ENCODE assay signal across 22 cellular contexts in genomic region chr1:247177755-247178154, GRCh38. TPM values are rescaled to one million over a fixed set of nuclear protein-coding genes. Genes with fewer than 3 reads are reported as not detected.
DNase-seq lines count a peak whose midpoint lies in the region; ATAC-seq, FAIRE-seq and TF ChIP-seq lines count a peak whose summit lies in the region.
"Had no signal": no experiment of that assay in that cellular context is flagged by ENCODE, and none has a peak within 500 bp of the region (broad histone marks: within the 10 kb centered on the region; RNA-seq: fewer than 3 reads in every experiment).

No MANE protein-coding gene starts in this region.

- no peak overlapping the region for H4K5ac ChIP-seq in IMR-90 (ENCODE audit: low read depth, low read length)

- no peak overlapping the region for H3K4me3 Mint-ChIP-seq in CD8-positive, alpha-beta memory T cell
- H3K4me3 Mint-ChIP-seq: CD4-positive, CD25-positive, alpha-beta regulatory T cell; HFFc6 had no signal

- no peak overlapping the region for H2AK9ac ChIP-seq in IMR-90 (replicated peaks; ENCODE audit: low read depth, low read length, poor library complexity)

- no peak overlapping the region for H3K4me2 ChIP-seq in A549
- H3K4me2 ChIP-seq in IMR-90 (ENCODE audit: low read depth, low read length), result no peak overlapping the region

- in situ Hi-C loops in IMR-90 (cut with MboI; ENCODE audit: low sequenced_read_pairs), result no loop called here

- peaks cover 0 to 31% (median 23%) of the 10 kb centered on the region in 5 donors for H3K9me3 Mint-ChIP-seq in CD8-positive, alpha-beta memory T cell

- DNase-seq in A549 (ENCODE audit: low read depth in 1 of 2, low spot score in 1 of 2) (no peak), IMR-90 (no peak), choroid plexus epithelial cell (ENCODE audit: low read depth) (peak; percentile 15), myocyte (ENCODE audit: low read depth) (peak; percentile 48), putamen (ENCODE audit: low spot score) (no peak)
- DNase-seq in CD8-positive, alpha-beta memory T cell, result no peak
- DNase-seq: 8988T; ACHN; BE2C; C1 segment of cervical spinal cord; Caco-2; CD4-positive, CD25-positive, alpha-beta regulatory T cell; DMS153; DMS79; GDM1; GOT3; H7; HFFc6; KBM-7 had no signal

- no peak for TF ChIP-seq CTCF in A549 (IDR thresholded peaks at IDR 0.05)
- no peak for TF ChIP-seq CTCF in IMR-90 (conservative IDR thresholded peaks at IDR 0.05; ENCODE audit: low read depth, low read length)
- no peak for TF ChIP-seq CTCF in choroid plexus epithelial cell (conservative IDR thresholded peaks at IDR 0.05; ENCODE audit: low read depth, low read length)

- no peak overlapping the region for H3K27ac Mint-ChIP-seq in CD8-positive, alpha-beta memory T cell
- H3K27ac Mint-ChIP-seq: CD4-positive, CD25-positive, alpha-beta regulatory T cell; HFFc6 had no signal

- no peak overlapping the region for H2AK5ac ChIP-seq in IMR-90 (ENCODE audit: low read depth, low read length)

- FAIRE-seq in A549 (lab: Jason Lieb, UNC), result no peak

- peaks cover 0 to 7% of the 10 kb centered on the region in 2 donors for H3K27me3 Mint-ChIP-seq in CD8-positive, alpha-beta memory T cell
- H3K27me3 Mint-ChIP-seq: CD4-positive, CD25-positive, alpha-beta regulatory T cell had no signal

- H3K9ac ChIP-seq in IMR-90 (ENCODE audit: low read depth, low read length), result no peak overlapping the region

- H4K20me1 ChIP-seq in IMR-90 (ENCODE audit: insufficient read depth, low read length), result no peaks in the 10 kb centered on the region

- no peak overlapping the region for H4K91ac ChIP-seq in IMR-90 (ENCODE audit: insufficient read depth, low read depth, low read length)

- no peak for TF ChIP-seq RAD21 in A549 (conservative IDR thresholded peaks at IDR 0.05 in 1 of 2, IDR thresholded peaks at IDR 0.05 in 1 of 2)
- TF ChIP-seq RAD21 in IMR-90 (IDR thresholded peaks at IDR 0.05; ENCODE audit: low read length), result no peak

- dilution Hi-C loops in IMR-90 (cut with HindIII; ENCODE audit: low sequenced_read_pairs, unreplicated experiment), result no loop called here

- no peak overlapping the region for H3K4ac ChIP-seq in IMR-90 (ENCODE audit: low read depth, low read length)

- H4K8ac ChIP-seq in IMR-90 (ENCODE audit: low read depth in 2 of 2, low read length in 2 of 2), result no peak overlapping the region

- no TSS peak for BruUV-seq in IMR-90 (replicated peaks; lab: Mats Ljungman, UMichigan)

- no peaks in the 10 kb centered on the region for H3K79me1 ChIP-seq in IMR-90 (ENCODE audit: low read depth in 1 of 2, low read length in 2 of 2)

- H3K18ac ChIP-seq in IMR-90 (ENCODE audit: low read depth, low read length), result no peak overlapping the region

- H3K4me3 ChIP-seq in A549, result no peak overlapping the region
- H3K4me3 ChIP-seq in IMR-90 (ENCODE audit: insufficient read depth, low read depth, low read length), result no peak overlapping the region
- H3K4me3 ChIP-seq in choroid plexus epithelial cell (ENCODE audit: low read depth, low read length), result no peak overlapping the region
- no peak overlapping the region for H3K4me3 ChIP-seq in CD8-positive, alpha-beta memory T cell (ENCODE audit: low read length)

- H3K27ac ChIP-seq in A549 (no peak overlapping the region), IMR-90 (ENCODE audit: insufficient read depth, low read length) (no peak overlapping the region)
- no peak overlapping the region for H3K27ac ChIP-seq in CD8-positive, alpha-beta memory T cell (ENCODE audit: low read depth, low read length)

- H3K4me1 ChIP-seq in A549 (no peaks in the 10 kb centered on the region), IMR-90 (ENCODE audit: control insufficient read depth, insufficient read depth, low read length) (no peaks in the 10 kb centered on the region)
- no peaks in the 10 kb centered on the region for H3K4me1 ChIP-seq in CD8-positive, alpha-beta memory T cell (ENCODE audit: insufficient read depth, low read length)
- H3K4me1 ChIP-seq: BE2C, Caco-2 had no signal

- no peak overlapping the region for H2AFZ ChIP-seq in IMR-90 (replicated peaks; ENCODE audit: low read length, poor library complexity)

- H2BK15ac ChIP-seq in IMR-90 (ENCODE audit: low read depth, low read length), result no peak overlapping the region

- H2BK20ac ChIP-seq in IMR-90 (ENCODE audit: low read depth, low read length), result no peak overlapping the region

- H3K23ac ChIP-seq in IMR-90 (ENCODE audit: low read depth, low read length), result no peak overlapping the region

- no peak for TF ChIP-seq EP300 in A549 (IDR thresholded peaks at IDR 0.05)

- H3K9me3 ChIP-seq in A549 (peaks cover 57% of the 10 kb centered on the region), IMR-90 (ENCODE audit: control insufficient read depth, insufficient read depth, low read length) (peaks cover under 1% of the 10 kb centered on the region; the same call in 1 of the 2 replicates)
- H3K9me3 ChIP-seq in CD8-positive, alpha-beta memory T cell (ENCODE audit: low read length), result no peaks in the 10 kb centered on the region
- H3K9me3 ChIP-seq: BE2C, Caco-2 had no signal

- TF ChIP-seq POLR2A in A549 (IDR thresholded peaks at IDR 0.05; ENCODE audit: low read length) (no peak), IMR-90 (IDR thresholded peaks at IDR 0.05; ENCODE audit: low read depth, low read length) (no peak)

- intact Hi-C loops in IMR-90 (cut with micrococcal nuclease), result no loop called here

- no peaks in the 10 kb centered on the region for H3K9me1 ChIP-seq in IMR-90 (ENCODE audit: insufficient read depth, low read length)

- no peak overlapping the region for H3K56ac ChIP-seq in IMR-90 (ENCODE audit: extremely low read depth, insufficient read depth, low read length)

- no peaks in the 10 kb centered on the region for H3K36me3 ChIP-seq in IMR-90 (ENCODE audit: control insufficient read depth, insufficient read depth, low read length)
- H3K36me3 ChIP-seq in CD8-positive, alpha-beta memory T cell (ENCODE audit: insufficient read depth, low read length), result no peaks in the 10 kb centered on the region
- H3K36me3 ChIP-seq: BE2C had no signal

- no peaks in the 10 kb centered on the region for H3K27me3 ChIP-seq in IMR-90 (ENCODE audit: control insufficient read depth, insufficient read depth, low read length)
- no peaks in the 10 kb centered on the region for H3K27me3 ChIP-seq in CD8-positive, alpha-beta memory T cell (ENCODE audit: insufficient read depth, low read length, poor library complexity, severe bottlenecking)
- H3K27me3 ChIP-seq: BE2C had no signal

- ATAC-seq in A549, result no peak
- ATAC-seq in IMR-90 (ENCODE audit: low read depth), result no peak
- ATAC-seq in GM18873 (IDR thresholded peaks at IDR 0.05; ENCODE audit: low FRiP score, unreplicated experiment), result no peak
- ATAC-seq in HG03354 (IDR thresholded peaks at IDR 0.05; ENCODE audit: poor library complexity, severe bottlenecking, unreplicated experiment), result no peak
- ATAC-seq: HCT116 had no signal

- peaks cover 0 to 13% (median 2%) of the 10 kb centered on the region in 3 donors for H3K36me3 Mint-ChIP-seq in CD8-positive, alpha-beta memory T cell
- H3K36me3 Mint-ChIP-seq: CD4-positive, CD25-positive, alpha-beta regulatory T cell had no signal

- no peak overlapping the region for H2BK5ac ChIP-seq in IMR-90 (ENCODE audit: low read depth, low read length, poor library complexity, severe bottlenecking)

- CTCF ChIA-PET in A549 (lab: Yijun Ruan, JAX), result no interaction called here
- CTCF ChIA-PET in IMR-90 (lab: Yijun Ruan, JAX), result no interaction called here
- CTCF ChIA-PET in CD8-positive, alpha-beta memory T cell (lab: Charles Lee), result no interaction called here

- no peak overlapping the region for H2BK120ac ChIP-seq in IMR-90 (ENCODE audit: low read depth, low read length)

- no peaks in the 10 kb centered on the region for H3K4me1 Mint-ChIP-seq in CD8-positive, alpha-beta memory T cell
- H3K4me1 Mint-ChIP-seq: CD4-positive, CD25-positive, alpha-beta regulatory T cell had no signal

- POLR2A ChIA-PET in A549 (lab: Yijun Ruan, JAX), result no interaction called here
- POLR2A ChIA-PET in IMR-90 (lab: Charles Lee; ENCODE audit: unreplicated experiment), result no interaction called here
- POLR2A ChIA-PET in CD8-positive, alpha-beta memory T cell (lab: Charles Lee), result no interaction called here

- no peak overlapping the region for H3K14ac ChIP-seq in IMR-90 (replicated peaks; ENCODE audit: low read depth, low read length)

TF ChIP-seq in A549, 52 proteins besides CTCF, POLR2A, EP300 and RAD21 (continues in another document):
- no peak for TF ChIP-seq E2F6 (IDR thresholded peaks at IDR 0.05; ENCODE audit: borderline replicate concordance, low read depth)

TF ChIP-seq in IMR-90, 13 proteins besides CTCF, POLR2A, EP300 and RAD21:
- TF ChIP-seq ELK1 (IDR thresholded peaks at IDR 0.05; ENCODE audit: borderline replicate concordance, low read depth, low read length) (no peak), CEBPB (IDR thresholded peaks at IDR 0.05; ENCODE audit: low read depth, low read length) (no peak), SMC3 (IDR thresholded peaks at IDR 0.05; ENCODE audit: low read depth, low read length) (no peak), RFX5 (IDR thresholded peaks at IDR 0.05; ENCODE audit: low read depth, low read length) (no peak), MAFK (IDR thresholded peaks at IDR 0.05; ENCODE audit: low read depth, low read length) (peak; percentile 15; the same call in 1 of the 2 replicates), NFE2L2 (IDR thresholded peaks at IDR 0.05; ENCODE audit: low read depth, low read length) (no peak), BHLHE40 (IDR thresholded peaks at IDR 0.05; ENCODE audit: low read depth, low read length) (no peak)

RNA-seq across cellular contexts. Expression of gene ZNF124, which starts 5.9 kb away (rescaled TPM):
- polyA plus RNA-seq in A549 (2011; rRNA removed) (6.4 and 6.5 TPM in 2 replicates), A549 (2017; fragmentation: RNase III; extraction: RNeasy Plus Mini Kit Qiagen cat#74134 plus additional on column Dnase treatment) (4.4 to 5.5 TPM (median 5.3 TPM) in 3 replicates), IMR-90 (2012; rRNA removed) (3.0 and 3.2 TPM in 2 replicates)
- 2.8 and 3.2 TPM in 2 replicates for polyA plus RNA-seq in A549 (2012; cell fraction: cytosol; rRNA removed)
- 3.1 and 4.6 TPM in 2 replicates for polyA plus RNA-seq in A549 (2012; cell fraction: nucleus; rRNA removed)
- polyA minus RNA-seq in A549 (2011; rRNA and poly(A)+ RNA removed), result 15.0 and 15.1 TPM in 2 replicates
- total RNA-seq in IMR-90 (2012; rRNA removed) (77.8 and 89.3 TPM in 2 replicates), myocyte (19.5 and 24.4 TPM in 2 replicates)
- 0.91 and 1.6 TPM in 2 replicates for polyA plus RNA-seq in IMR-90 (2012; cell fraction: cytosol; rRNA removed)
- 2.0 and 10.6 TPM in 2 replicates for polyA plus RNA-seq in IMR-90 (2012; cell fraction: nucleus; rRNA removed; ENCODE audit: low replicate concordance)
- polyA plus RNA-seq in myocyte (2012), result 3.0 TPM
- 10 to 100 TPM; 21.0 to 23.5 TPM for total RNA-seq in CD8-positive, alpha-beta memory T cell
- polyA plus RNA-seq in CD8-positive, alpha-beta memory T cell, result 5.6 TPM

Comparison
In these comparisons a context has a peak if more than half of its experiments do, and no peak if none do; other contexts are left out.
1. DNase-seq: peak in choroid plexus epithelial cell (single experiment) and myocyte (single experiment); none in A549 (0 of 2), IMR-90 (single experiment), CD8-positive, alpha-beta memory T cell (0 of 5) and putamen (single experiment).